ENCODE assay signal across 8 cellular contexts in the genomic region with DNA sequence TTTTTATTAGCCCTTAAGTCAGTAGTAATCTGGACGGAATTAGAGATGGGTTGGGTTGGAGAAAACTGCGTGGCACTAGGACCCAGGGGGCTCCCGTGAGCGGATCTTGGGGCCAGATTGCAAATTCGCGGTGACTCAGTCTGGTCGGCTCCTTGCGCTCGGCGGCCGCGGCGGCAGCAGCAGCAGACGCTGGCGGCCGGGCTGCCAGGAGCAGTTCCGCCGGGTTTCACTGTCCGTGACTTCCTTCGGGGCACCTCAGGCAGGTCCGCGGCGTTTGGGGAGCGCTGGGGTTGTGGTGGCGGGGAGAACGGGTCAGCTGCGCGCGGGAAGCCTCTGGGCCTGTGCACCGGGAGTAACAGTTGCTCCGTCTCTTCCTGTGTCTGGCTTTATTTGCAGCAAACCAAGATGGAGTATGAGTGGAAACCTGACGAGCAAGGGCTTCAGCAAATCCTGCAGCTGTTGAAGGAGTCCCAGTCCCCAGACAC. TPM values are rescaled to one million over a fixed set of nuclear protein-coding genes. Genes with fewer than 3 reads are reported as not detected.
A peak's percentile ranks its signal among the peaks of the same experiment; 100 is the strongest.
DNase-seq lines count a peak whose midpoint lies in the region; ATAC-seq and TF ChIP-seq lines count a peak whose summit lies in the region.

No MANE protein-coding gene starts in this region.

- H3K27me3 Mint-ChIP-seq in T-cell (no peaks in the 10 kb centered on the region), progenitor cell of endocrine pancreas (no peaks in the 10 kb centered on the region)

- peak overlapping the region; percentile 92 to 97 for H3K27ac Mint-ChIP-seq in T-cell
- H3K27ac Mint-ChIP-seq in progenitor cell of endocrine pancreas = peak overlapping the region; percentile 99

- peaks cover 57 to 75% (median 64%) of the 10 kb centered on the region in 3 donors for H3K4me1 Mint-ChIP-seq in T-cell
- H3K4me1 Mint-ChIP-seq in progenitor cell of endocrine pancreas (ENCODE audit: low read depth) = peaks cover 27% of the 10 kb centered on the region

- TF ChIP-seq CTCF in GM12875 (IDR thresholded peaks at IDR 0.05; ENCODE audit: borderline replicate concordance, insufficient read depth, low read depth, low read length) (no peak), progenitor cell of endocrine pancreas (IDR thresholded peaks at IDR 0.05; ENCODE audit: unreplicated experiment) (no peak)

- CTCF ChIA-PET in T-cell (lab: Charles Lee) = interaction anchor here in 1 of 2 donors (0.6 to 1.4 kb wide), 2 partner anchors 29 to 262 kb away, joined by 4 read pairs; no protein-coding TSS in a partner anchor

- H3K36me3 Mint-ChIP-seq in T-cell (peaks cover 12% of the 10 kb centered on the region), progenitor cell of endocrine pancreas (ENCODE audit: insufficient read depth) (peaks cover 3% of the 10 kb centered on the region)

- peak overlapping the region; percentile 70 for H3K4me3 ChIP-seq in GM12875 (ENCODE audit: low read depth, low read length)

- DNase-seq in NCI-H1105 treated with DMSO at 0.1 percent for 48 hours (lab: John Stamatoyannopoulos, UW) (peak; percentile 62), T-cell (peak; percentile 61 to 85 (median 73)), amniotic stem cell (lab: John Stamatoyannopoulos, UW) (peak; percentile 75), left ventricle myocardium superior (peak; percentile 92), progenitor cell of endocrine pancreas (ENCODE audit: low spot score, unreplicated experiment) (peak; percentile 63), ureter (ENCODE audit: low spot score) (peak; percentile 90)

- ATAC-seq in HG02642 (IDR thresholded peaks at IDR 0.05; ENCODE audit: poor library complexity, unreplicated experiment) (peak; percentile 85), T-cell (replicated peaks in 1 of 4) (peak; percentile 84 to 87 (median 86)), left ventricle myocardium superior (peak; percentile 95)

- POLR2A ChIA-PET in T-cell (lab: Charles Lee) = interaction anchor here (1.3 to 1.6 kb wide), 3 partner anchors 10 to 31 kb away, joined by 3 to 11 read pairs (median 4); no protein-coding TSS in a partner anchor

- H3K9me3 Mint-ChIP-seq in T-cell (no peaks in the 10 kb centered on the region), progenitor cell of endocrine pancreas (ENCODE audit: low read depth) (no peaks in the 10 kb centered on the region)

- H3K4me3 Mint-ChIP-seq in T-cell (peak overlapping the region; percentile 97 to 98 (median 98)), progenitor cell of endocrine pancreas (ENCODE audit: low read depth) (peak overlapping the region; percentile 98)

- intact Hi-C loops in left ventricle myocardium superior (cut with micrococcal nuclease) = no loop called here

RNA-seq across cellular contexts. Expression of gene TNPO1, which starts 31.6 kb away (rescaled TPM):
- total RNA-seq in T-cell (10 to 100 TPM; 66.3 to 79.0 (median 67.8) TPM), left ventricle myocardium superior (67.7 TPM), progenitor cell of endocrine pancreas (141 and 149 TPM in 2 replicates), ureter (126 TPM)

Comparison
In these comparisons a context has a peak if more than half of its experiments do, and no peak if none do; other contexts are left out.
1. Peak in every context shown above with its lines: DNase-seq, ATAC-seq and H3K4me3 ChIP-seq.